In genomic region chr7:43456200-43456599, GRCh38 we compare ENCODE assay signal across 18 cellular contexts.
DNase-seq lines count a peak whose midpoint lies in the region; ATAC-seq, FAIRE-seq and TF ChIP-seq lines count a peak whose summit lies in the region.
"Had no signal": no experiment of that assay in that cellular context is flagged by ENCODE, and none has a peak within 500 bp of the region (broad histone marks: within the 10 kb centered on the region; RNA-seq: fewer than 3 reads in every experiment).

No MANE protein-coding gene starts in this region.

- H3K27me3 ChIP-seq in kidney epithelial cell (ENCODE audit: control insufficient read depth, insufficient read depth, low read length), result no peaks in the 10 kb centered on the region
- H3K27me3 ChIP-seq in adrenal gland, result no peaks in the 10 kb centered on the region
- H3K27me3 ChIP-seq: BLaER1 treated with 17β-estradiol and CSF1 and Interleukin-3, amounts not matched to agents 10 nM and 100 nM; Peyer's patch had no signal

- POLR2A ChIA-PET in RWPE1 (lab: Yijun Ruan, JAX; ENCODE audit: low non-redundant PET), result no interaction called here

- no peak overlapping the region for H3K27ac ChIP-seq in RWPE1
- no peak overlapping the region for H3K27ac ChIP-seq in adrenal gland
- H3K27ac ChIP-seq: BLaER1 treated with 17β-estradiol and CSF1 and Interleukin-3, amounts not matched to agents 10 nM and 100 nM; Peyer's patch had no signal

- DNase-seq in COLO668 (lab: John Stamatoyannopoulos, UW; ENCODE audit: unreplicated experiment) (peak; percentile 30), HTR-8/SVneo (ENCODE audit: insufficient read length, low spot score) (peak; percentile 22), astrocyte of the spinal cord (ENCODE audit: low read depth, low spot score) (no peak), kidney epithelial cell (ENCODE audit: low read depth) (no peak), RWPE1 (ENCODE audit: low spot score) (no peak), NOMO-1 (lab: John Stamatoyannopoulos, UW; ENCODE audit: unreplicated experiment in 2 of 2) (no peak), adrenal gland (no peak)
- DNase-seq: amniotic stem cell; DMS79; NCI-H187 treated with DMSO at 0.1 percent for 48 hours; NCI-H524 treated with DMSO at 0.1 percent for 48 hours; nephron progenitor cell; Peyer's patch; stimulated activated naive CD8-positive, alpha-beta T cell treated with anti-CD3 and anti-CD28 coated beads, Interleukin-15, Interleukin-2, amounts not matched to agents 100 U/mL and 50 U/mL, for 24 hours; SW 1271 had no signal

- TF ChIP-seq CTCF in astrocyte of the spinal cord (IDR thresholded peaks at IDR 0.05; ENCODE audit: low read depth, low read length) (peak; percentile 17), kidney epithelial cell (IDR thresholded peaks at IDR 0.05; ENCODE audit: insufficient read depth, low read length, poor library complexity, severe bottlenecking) (peak; percentile 19), RWPE1 (conservative IDR thresholded peaks at IDR 0.05; ENCODE audit: low read depth) (no peak), adrenal gland (IDR thresholded peaks at IDR 0.05) (no peak)

- ATAC-seq in GM21619 (IDR thresholded peaks at IDR 0.05; ENCODE audit: unreplicated experiment), result no peak
- ATAC-seq: stimulated activated naive CD8-positive, alpha-beta T cell treated with anti-CD3 and anti-CD28 coated beads, Interleukin-15, Interleukin-2, amounts not matched to agents 100 U/mL and 50 U/mL, for 24 hours had no signal

- H3K36me3 ChIP-seq in kidney epithelial cell (ENCODE audit: control insufficient read depth, insufficient read depth, low read length) (no peaks in the 10 kb centered on the region), adrenal gland (replicated peaks in 1 of 2) (no peaks in the 10 kb centered on the region)
- H3K36me3 ChIP-seq: Peyer's patch had no signal

- in situ Hi-C loops in astrocyte of the spinal cord (cut with HindIII; ENCODE audit: low sequenced_read_pairs), result no loop called here

- no peaks in the 10 kb centered on the region for H3K4me1 ChIP-seq in adrenal gland (replicated peaks in 1 of 2)
- H3K4me1 ChIP-seq: Peyer's patch had no signal

- no peak for FAIRE-seq in HTR-8/SVneo (lab: Jason Lieb, UNC)
- FAIRE-seq: frontal cortex had no signal

- no peak for TF ChIP-seq POLR2A in adrenal gland (IDR thresholded peaks at IDR 0.05)

- WGBS in adrenal gland, 4 donors, result 64 to 80% (median 72%) methylated on average over 14 of the region's 14 CpGs

- no peaks in the 10 kb centered on the region for H3K9me3 ChIP-seq in adrenal gland (replicated peaks in 1 of 3)
- H3K9me3 ChIP-seq: BLaER1 treated with 17β-estradiol and CSF1 and Interleukin-3, amounts not matched to agents 10 nM and 100 nM; Peyer's patch had no signal

- no peak overlapping the region for H3K4me3 ChIP-seq in astrocyte of the spinal cord (ENCODE audit: low read depth, low read length)
- no peak overlapping the region for H3K4me3 ChIP-seq in kidney epithelial cell (ENCODE audit: low read depth, low read length)
- H3K4me3 ChIP-seq in adrenal gland, result no peak overlapping the region
- H3K4me3 ChIP-seq: BLaER1 treated with 17β-estradiol and CSF1 and Interleukin-3, amounts not matched to agents 10 nM and 100 nM; Peyer's patch had no signal

- intact Hi-C loops in adrenal gland (cut with DNase I), result no loop called here

- CTCF ChIA-PET in RWPE1 (lab: Yijun Ruan, JAX), result interaction anchor here (0.7 to 1.6 kb wide), 6 partner anchors 12 to 515 kb away, joined by 3 to 7 read pairs (median 4); no protein-coding TSS in a partner anchor

Comparison
In these comparisons a context has a peak if more than half of its experiments do, and no peak if none do; other contexts are left out.
1. DNase-seq: peak in COLO668 (single experiment) and HTR-8/SVneo (single experiment); none in astrocyte of the spinal cord (single experiment), kidney epithelial cell (single experiment), RWPE1 (single experiment), NOMO-1 (0 of 2) and adrenal gland (0 of 7).
2. CTCF ChIP-seq: peak in astrocyte of the spinal cord (single experiment) and kidney epithelial cell (single experiment); none in RWPE1 (single experiment) and adrenal gland (0 of 6).